1 cellular context compared by ENCODE assay signal in the genomic region with DNA sequence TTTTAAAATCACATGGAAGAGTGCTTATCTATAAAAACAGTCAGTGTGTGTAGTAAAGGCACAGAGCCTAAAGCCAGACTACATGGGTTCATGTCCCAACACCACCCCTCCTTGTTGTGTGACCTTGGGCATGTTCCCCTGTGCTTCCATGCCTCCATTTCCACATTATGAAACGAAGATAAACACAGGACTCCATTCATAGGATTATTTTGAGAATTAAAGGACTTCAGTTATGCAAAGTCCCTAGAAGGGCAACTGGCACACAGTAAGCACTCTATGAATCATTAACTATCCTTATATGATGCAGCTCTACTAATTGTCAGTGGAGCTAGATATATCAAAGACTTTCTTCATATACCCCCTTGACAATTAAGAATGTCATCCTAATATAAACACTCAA.
TF ChIP-seq lines count a peak whose summit lies in the region.

No MANE protein-coding gene starts in this region.

TF ChIP-seq in IMR-90, 13 proteins besides CTCF, POLR2A, EP300 and RAD21:
- TF ChIP-seq, protein P1, sequence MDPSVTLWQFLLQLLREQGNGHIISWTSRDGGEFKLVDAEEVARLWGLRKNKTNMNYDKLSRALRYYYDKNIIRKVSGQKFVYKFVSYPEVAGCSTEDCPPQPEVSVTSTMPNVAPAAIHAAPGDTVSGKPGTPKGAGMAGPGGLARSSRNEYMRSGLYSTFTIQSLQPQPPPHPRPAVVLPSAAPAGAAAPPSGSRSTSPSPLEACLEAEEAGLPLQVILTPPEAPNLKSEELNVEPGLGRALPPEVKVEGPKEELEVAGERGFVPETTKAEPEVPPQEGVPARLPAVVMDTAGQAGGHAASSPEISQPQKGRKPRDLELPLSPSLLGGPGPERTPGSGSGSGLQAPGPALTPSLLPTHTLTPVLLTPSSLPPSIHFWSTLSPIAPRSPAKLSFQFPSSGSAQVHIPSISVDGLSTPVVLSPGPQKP (IDR thresholded peaks at IDR 0.05; ENCODE audit: borderline replicate concordance, low read depth, low read length): no peak
- TF ChIP-seq RCOR1 (IDR thresholded peaks at IDR 0.05; ENCODE audit: insufficient replicate concordance, low read length) (no peak), MXI1 (IDR thresholded peaks at IDR 0.05; ENCODE audit: borderline replicate concordance, low read depth, low read length) (no peak)
TF ChIP-seq in IMR-90: peak in this region for 0.
